ENCODE assay signal across 1 cellular context in the genomic region with DNA sequence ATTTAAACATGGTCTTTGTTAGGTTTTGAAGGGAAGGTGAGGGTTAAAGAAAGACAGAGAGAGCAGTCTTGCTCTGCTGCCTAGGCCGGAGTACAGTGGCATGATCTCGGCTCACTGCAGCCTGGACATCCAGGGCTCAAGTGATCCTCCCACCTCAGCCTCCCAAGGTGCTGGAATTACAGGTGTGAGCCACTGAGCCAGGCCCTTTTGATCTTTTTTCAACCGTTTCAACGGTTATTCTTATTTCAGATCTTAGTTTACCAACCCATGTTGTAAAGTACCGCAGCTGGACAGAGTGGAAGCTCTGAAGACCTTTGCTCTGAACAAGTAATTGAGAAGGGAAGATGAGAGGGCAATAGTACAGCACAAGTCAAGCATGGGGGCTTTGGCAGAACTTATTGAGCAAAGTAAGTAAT.
TF ChIP-seq lines count a peak whose summit lies in the region.

No MANE protein-coding gene starts in this region.

TF ChIP-seq in HepG2, 621 proteins besides CTCF, POLR2A, EP300 and RAD21 (continued from another document):
- TF ChIP-seq, protein P1, sequence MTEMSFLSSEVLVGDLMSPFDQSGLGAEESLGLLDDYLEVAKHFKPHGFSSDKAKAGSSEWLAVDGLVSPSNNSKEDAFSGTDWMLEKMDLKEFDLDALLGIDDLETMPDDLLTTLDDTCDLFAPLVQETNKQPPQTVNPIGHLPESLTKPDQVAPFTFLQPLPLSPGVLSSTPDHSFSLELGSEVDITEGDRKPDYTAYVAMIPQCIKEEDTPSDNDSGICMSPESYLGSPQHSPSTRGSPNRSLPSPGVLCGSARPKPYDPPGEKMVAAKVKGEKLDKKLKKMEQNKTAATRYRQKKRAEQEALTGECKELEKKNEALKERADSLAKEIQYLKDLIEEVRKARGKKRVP (CRISPR knock-in tag; IDR thresholded peaks at IDR 0.05) = no peak
- TF ChIP-seq KDM6A (CRISPR knock-in tag; IDR thresholded peaks at IDR 0.05; ENCODE audit: low read depth) = 0 out of 2 replicates have a peak, but pooled peaks have one; percentile 19
- no peak for TF ChIP-seq FOXP1 (IDR thresholded peaks at IDR 0.05)
- no peak for TF ChIP-seq FOXP1 (CRISPR knock-in tag; IDR thresholded peaks at IDR 0.05)
- TF ChIP-seq FOXA1 (IDR thresholded peaks at IDR 0.05) = no peak
- TF ChIP-seq FOXA1 (CRISPR knock-in tag; IDR thresholded peaks at IDR 0.05) = no peak
- TF ChIP-seq, protein P2, sequence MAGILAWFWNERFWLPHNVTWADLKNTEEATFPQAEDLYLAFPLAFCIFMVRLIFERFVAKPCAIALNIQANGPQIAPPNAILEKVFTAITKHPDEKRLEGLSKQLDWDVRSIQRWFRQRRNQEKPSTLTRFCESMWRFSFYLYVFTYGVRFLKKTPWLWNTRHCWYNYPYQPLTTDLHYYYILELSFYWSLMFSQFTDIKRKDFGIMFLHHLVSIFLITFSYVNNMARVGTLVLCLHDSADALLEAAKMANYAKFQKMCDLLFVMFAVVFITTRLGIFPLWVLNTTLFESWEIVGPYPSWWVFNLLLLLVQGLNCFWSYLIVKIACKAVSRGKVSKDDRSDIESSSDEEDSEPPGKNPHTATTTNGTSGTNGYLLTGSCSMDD (CRISPR knock-in tag; IDR thresholded peaks at IDR 0.05) = no peak
- no peak for TF ChIP-seq NR0B2 (CRISPR knock-in tag; IDR thresholded peaks at IDR 0.05)
- no peak for TF ChIP-seq ATF1 (CRISPR knock-in tag; IDR thresholded peaks at IDR 0.05)
- no peak for TF ChIP-seq NCOA2 (CRISPR knock-in tag; IDR thresholded peaks at IDR 0.05)
- no peak for TF ChIP-seq ZFP62 (CRISPR knock-in tag; IDR thresholded peaks at IDR 0.05)
- no peak for TF ChIP-seq TBX2 (CRISPR knock-in tag; IDR thresholded peaks at IDR 0.05; ENCODE audit: borderline replicate concordance)
- TF ChIP-seq, protein P3, sequence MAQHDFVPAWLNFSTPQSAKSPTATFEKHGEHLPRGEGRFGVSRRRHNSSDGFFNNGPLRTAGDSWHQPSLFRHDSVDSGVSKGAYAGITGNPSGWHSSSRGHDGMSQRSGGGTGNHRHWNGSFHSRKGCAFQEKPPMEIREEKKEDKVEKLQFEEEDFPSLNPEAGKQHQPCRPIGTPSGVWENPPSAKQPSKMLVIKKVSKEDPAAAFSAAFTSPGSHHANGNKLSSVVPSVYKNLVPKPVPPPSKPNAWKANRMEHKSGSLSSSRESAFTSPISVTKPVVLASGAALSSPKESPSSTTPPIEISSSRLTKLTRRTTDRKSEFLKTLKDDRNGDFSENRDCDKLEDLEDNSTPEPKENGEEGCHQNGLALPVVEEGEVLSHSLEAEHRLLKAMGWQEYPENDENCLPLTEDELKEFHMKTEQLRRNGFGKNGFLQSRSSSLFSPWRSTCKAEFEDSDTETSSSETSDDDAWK (CRISPR knock-in tag; IDR thresholded peaks at IDR 0.05) = no peak
- no peak for TF ChIP-seq ZNF143 (CRISPR knock-in tag; IDR thresholded peaks at IDR 0.05)
- TF ChIP-seq MAX (IDR thresholded peaks at IDR 0.05) = peak; percentile 49; the same call in 1 of the 2 replicates
